8 cellular contexts compared by ENCODE assay signal in the genomic region with DNA sequence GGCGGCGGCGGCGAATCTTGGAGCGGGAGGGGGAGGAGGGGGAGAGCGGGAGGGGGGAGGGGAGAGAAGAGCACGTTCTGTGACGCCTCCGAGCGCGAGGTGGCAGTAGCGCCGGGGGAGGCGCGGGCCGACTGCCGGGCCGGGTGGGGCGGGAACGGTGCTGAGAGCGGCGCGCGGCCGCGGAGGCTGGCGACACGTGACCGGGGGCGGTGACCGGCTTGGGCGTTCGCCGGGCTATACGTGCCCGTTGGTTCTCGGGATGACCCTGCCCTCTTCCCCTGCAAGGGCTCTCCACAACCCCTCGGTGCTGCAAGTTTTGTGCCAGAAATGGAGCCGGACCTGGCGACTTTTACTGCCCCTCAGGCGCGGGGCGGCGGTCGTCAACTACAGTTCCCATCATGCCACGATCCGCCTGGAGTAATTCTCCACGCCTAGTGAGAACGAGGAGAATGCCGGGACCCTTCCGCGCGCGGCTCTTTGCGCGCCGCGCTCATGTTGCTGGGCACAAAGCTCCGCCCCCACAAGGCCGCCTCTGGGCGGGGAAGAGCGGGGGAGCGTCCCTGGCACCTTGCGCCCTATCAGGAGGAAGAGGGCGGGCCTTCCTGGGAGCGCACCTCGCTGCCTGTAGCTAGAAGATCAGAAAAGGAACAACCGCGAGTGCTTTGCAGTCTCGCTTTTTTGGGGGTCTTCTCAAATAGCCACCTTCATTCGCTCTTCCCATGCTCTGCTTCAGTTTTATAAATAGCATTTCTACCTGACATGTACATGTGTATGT. TPM values are rescaled to one million over a fixed set of nuclear protein-coding genes. Genes with fewer than 3 reads are reported as not detected.
DNase-seq lines count a peak whose midpoint lies in the region; ATAC-seq and TF ChIP-seq lines count a peak whose summit lies in the region.

A gene with protein sequence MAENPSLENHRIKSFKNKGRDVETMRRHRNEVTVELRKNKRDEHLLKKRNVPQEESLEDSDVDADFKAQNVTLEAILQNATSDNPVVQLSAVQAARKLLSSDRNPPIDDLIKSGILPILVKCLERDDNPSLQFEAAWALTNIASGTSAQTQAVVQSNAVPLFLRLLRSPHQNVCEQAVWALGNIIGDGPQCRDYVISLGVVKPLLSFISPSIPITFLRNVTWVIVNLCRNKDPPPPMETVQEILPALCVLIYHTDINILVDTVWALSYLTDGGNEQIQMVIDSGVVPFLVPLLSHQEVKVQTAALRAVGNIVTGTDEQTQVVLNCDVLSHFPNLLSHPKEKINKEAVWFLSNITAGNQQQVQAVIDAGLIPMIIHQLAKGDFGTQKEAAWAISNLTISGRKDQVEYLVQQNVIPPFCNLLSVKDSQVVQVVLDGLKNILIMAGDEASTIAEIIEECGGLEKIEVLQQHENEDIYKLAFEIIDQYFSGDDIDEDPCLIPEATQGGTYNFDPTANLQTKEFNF (minus strand): TSS at position 133 of the 775 bp plus-strand sequence. CDS start 176 bp downstream, outside the sequence.

- H2AFZ ChIP-seq in DND-41 (ENCODE audit: low read depth, low read length) = peak within 1 kb of the TSS; percentile 97
- H2AFZ ChIP-seq in KMS-11 (ENCODE audit: low read depth) = peak within 1 kb of the TSS; percentile 66

- intact Hi-C loops in Panc1 (cut with micrococcal nuclease; ENCODE audit: unreplicated experiment) = no loop called here

- H3K4me1 Mint-ChIP-seq in activated T-cell treated with anti-CD3 and anti-CD28 coated beads, Interleukin-2, amount 50 U/mL, for 4 hours (ENCODE audit: low read depth) = peaks cover 38% of the 10 kb centered on the region

- H3K9me3 ChIP-seq in DND-41 (ENCODE audit: insufficient read depth, low read length, severe bottlenecking) (no peaks in the 10 kb centered on the region), Panc1 (ENCODE audit: control insufficient read depth, insufficient read depth, low read depth, low read length) (no peaks in the 10 kb centered on the region), esophagus (ENCODE audit: control insufficient read depth in 2 of 2, insufficient read depth in 1 of 2, low read depth in 1 of 2, low read length in 1 of 2) (no peaks in the 10 kb centered on the region), muscle layer of colon (ENCODE audit: low read length) (no peaks in the 10 kb centered on the region)

- peak within 1 kb of the TSS; percentile 75 to 89 for H3K4me3 ChIP-seq in DND-41 (ENCODE audit: low read depth in 1 of 2, low read length in 2 of 2)
- no peak within 1 kb of the TSS for H3K4me3 ChIP-seq in KMS-11 (IDR thresholded peaks at IDR 0.05; ENCODE audit: insufficient read depth, low read depth, low read length)
- H3K4me3 ChIP-seq in Panc1 (ENCODE audit: low read depth in 2 of 2, low read length in 2 of 2) = peak within 1 kb of the TSS; percentile 73 to 82
- peak within 1 kb of the TSS; percentile 91 to 95 for H3K4me3 ChIP-seq in esophagus (ENCODE audit: low read depth in 1 of 2, low read length in 2 of 2)
- peak within 1 kb of the TSS; percentile 70 to 88 for H3K4me3 ChIP-seq in muscle layer of colon (ENCODE audit: low read depth in 1 of 2, low read length in 2 of 2)

- no TSS peak for BruUV-seq in Panc1 (replicated peaks; lab: Mats Ljungman, UMichigan)

- H3K4me2 ChIP-seq in DND-41 (ENCODE audit: insufficient read depth, low read length) (peak within 1 kb of the TSS; percentile 86), KMS-11 (peak within 1 kb of the TSS; percentile 64)

- H3K36me3 ChIP-seq in DND-41 (ENCODE audit: insufficient read depth, low read length) = peaks cover 6% of the 10 kb centered on the region
- H3K36me3 ChIP-seq in KMS-11 (ENCODE audit: insufficient read depth) = no peaks in the 10 kb centered on the region
- H3K36me3 ChIP-seq in Panc1 (ENCODE audit: control insufficient read depth, insufficient read depth, low read length) = no peaks in the 10 kb centered on the region; the same call in 1 of the 2 replicates
- no peaks in the 10 kb centered on the region for H3K36me3 ChIP-seq in esophagus (ENCODE audit: control insufficient read depth in 2 of 2, insufficient read depth in 2 of 2, low read length in 1 of 2)
- H3K36me3 ChIP-seq in muscle layer of colon (ENCODE audit: insufficient read depth, low read length) = no peaks in the 10 kb centered on the region

- H3K27me3 Mint-ChIP-seq in activated T-cell treated with anti-CD3 and anti-CD28 coated beads, Interleukin-2, amount 50 U/mL, for 4 hours (ENCODE audit: low read depth) = no peaks in the 10 kb centered on the region

- peak within 1 kb of the TSS; percentile 97 for H3K4me3 Mint-ChIP-seq in activated T-cell treated with anti-CD3 and anti-CD28 coated beads, Interleukin-2, amount 50 U/mL, for 4 hours

- CTCF ChIA-PET in Panc1 (lab: Charles Lee) = interaction anchor here (0.6 to 0.7 kb wide), 5 partner anchors 20 to 339 kb away, joined by 4 to 6 read pairs (median 6); no protein-coding TSS in a partner anchor

- in situ Hi-C loops in Panc1 (cut with HindIII; ENCODE audit: low pct_unique_long_range_greater_than_20kb, low sequenced_read_pairs) = no loop called here

- DNase-seq in DND-41 (peak; percentile 98), Panc1 (ENCODE audit: low read depth, low spot score) (peak; percentile 75)
- peak; percentile 94 for DNase-seq in activated T-cell treated with anti-CD3 and anti-CD28 coated beads, Interleukin-2, amount 50 U/mL, for 4 hours
- peak; percentile 85 for DNase-seq in stimulated activated CD8-positive, alpha-beta memory T cell treated with anti-CD3 and anti-CD28 coated beads, Interleukin-7, amount 100 ng/mL, for 24 hours (ENCODE audit: low read depth)

- peaks cover 11% of the 10 kb centered on the region for H3K36me3 Mint-ChIP-seq in activated T-cell treated with anti-CD3 and anti-CD28 coated beads, Interleukin-2, amount 50 U/mL, for 4 hours (ENCODE audit: insufficient read depth)

- H3K79me2 ChIP-seq in DND-41 (ENCODE audit: insufficient read depth, low read length) (peaks cover 46% of the 10 kb centered on the region), KMS-11 (ENCODE audit: insufficient read depth, low read depth) (peaks cover 35% of the 10 kb centered on the region)

- no peaks in the 10 kb centered on the region for H3K9me3 Mint-ChIP-seq in activated T-cell treated with anti-CD3 and anti-CD28 coated beads, Interleukin-2, amount 50 U/mL, for 4 hours

- WGBS in esophagus, 2 donors = 0% methylated on average over 55 to 70 of the region's 71 CpGs

- H3K9ac ChIP-seq in DND-41 (ENCODE audit: low read depth, low read length) = peak within 1 kb of the TSS; percentile 96
- peak within 1 kb of the TSS; percentile 86 for H3K9ac ChIP-seq in KMS-11
- peak within 1 kb of the TSS; percentile 67 for H3K9ac ChIP-seq in muscle layer of colon (ENCODE audit: low read length)

- peak within 1 kb of the TSS; percentile 91 for H3K27ac ChIP-seq in DND-41 (ENCODE audit: low read length)
- H3K27ac ChIP-seq in KMS-11 = peak within 1 kb of the TSS; percentile 79
- peak within 1 kb of the TSS; percentile 78 for H3K27ac ChIP-seq in Panc1 (ENCODE audit: low read length)
- H3K27ac ChIP-seq in esophagus (ENCODE audit: low read depth in 2 of 2, low read length in 1 of 2) = peak within 1 kb of the TSS; percentile 97 to 100
- H3K27ac ChIP-seq in muscle layer of colon (ENCODE audit: low read depth, low read length) = peak within 1 kb of the TSS; percentile 84

- ATAC-seq in DND-41 (ENCODE audit: insufficient read depth, low read depth) = peak; percentile 91
- peak; percentile 84 for ATAC-seq in GM21737 (IDR thresholded peaks at IDR 0.05; ENCODE audit: unreplicated experiment)
- ATAC-seq in Panc1 = peak; percentile 96
- ATAC-seq in activated T-cell treated with anti-CD3 and anti-CD28 coated beads, Interleukin-2, amount 50 U/mL, for 4 hours = peak; percentile 90 to 91

- TF ChIP-seq CTCF in DND-41 (IDR thresholded peaks at IDR 0.05; ENCODE audit: borderline replicate concordance, extremely low read depth, low read length, poor library complexity, severe bottlenecking) = peak; percentile 46
- no peak for TF ChIP-seq CTCF in KMS-11 (conservative IDR thresholded peaks at IDR 0.05; ENCODE audit: low read depth, low read length)
- peak; percentile 58 for TF ChIP-seq CTCF in Panc1 (IDR thresholded peaks at IDR 0.05)

- H3K4me1 ChIP-seq in DND-41 (ENCODE audit: insufficient read depth, low read length) (peaks cover 37% of the 10 kb centered on the region), KMS-11 (ENCODE audit: low read depth, poor library complexity, severe bottlenecking) (peaks cover 9% of the 10 kb centered on the region), Panc1 (ENCODE audit: control insufficient read depth, insufficient read depth, low read length) (peaks cover 6% of the 10 kb centered on the region), esophagus (ENCODE audit: control insufficient read depth in 2 of 2, insufficient read depth in 2 of 2, low read length in 1 of 2) (peaks cover 0 to 4% of the 10 kb centered on the region in 2 donors), muscle layer of colon (ENCODE audit: insufficient read depth, low read length) (peaks cover 26% of the 10 kb centered on the region)

- POLR2A ChIA-PET in Panc1 (lab: Charles Lee) = interaction anchor here (0.6 kb wide), 3 partner anchors 45 to 297 kb away, joined by 3 to 15 read pairs (median 6); no protein-coding TSS in a partner anchor

- no peaks in the 10 kb centered on the region for H3K27me3 ChIP-seq in DND-41 (ENCODE audit: insufficient read depth, low read length, poor library complexity)
- no peaks in the 10 kb centered on the region for H3K27me3 ChIP-seq in KMS-11 (ENCODE audit: insufficient read depth, low read depth)
- no peaks in the 10 kb centered on the region for H3K27me3 ChIP-seq in Panc1 (ENCODE audit: control insufficient read depth, insufficient read depth, low read length)
- H3K27me3 ChIP-seq in esophagus (ENCODE audit: control insufficient read depth in 1 of 2, insufficient read depth in 2 of 2, low read length in 2 of 2) = no peaks in the 10 kb centered on the region
- no peaks in the 10 kb centered on the region for H3K27me3 ChIP-seq in muscle layer of colon (ENCODE audit: control insufficient read depth in 1 of 2, insufficient read depth in 2 of 2, low read length in 2 of 2)

- H4K20me1 ChIP-seq in DND-41 (ENCODE audit: insufficient read depth, low read length) = peaks cover 32% of the 10 kb centered on the region; the same call in 1 of the 2 replicates
- no peaks in the 10 kb centered on the region for H4K20me1 ChIP-seq in KMS-11 (ENCODE audit: insufficient read depth)

RNA-seq across cellular contexts. Expression of the gene that starts here (rescaled TPM):
- total RNA-seq in Panc1 (2021; ENCODE audit: unreplicated experiment) = 36.8 TPM
- 15.2 TPM for polyA plus RNA-seq in Panc1 (2012; ENCODE audit: insufficient read length)
- total RNA-seq in activated T-cell treated with anti-CD3 and anti-CD28 coated beads, Interleukin-2, amount 50 U/mL, for 4 hours = 10 to 100 TPM; 65.1 to 76.3 (median 72.4) TPM
- 10 to 100 TPM; 11.7 to 15.0 TPM for polyA plus RNA-seq in esophagus
